ENCODE assay signal across 2 cellular contexts in the genomic region with DNA sequence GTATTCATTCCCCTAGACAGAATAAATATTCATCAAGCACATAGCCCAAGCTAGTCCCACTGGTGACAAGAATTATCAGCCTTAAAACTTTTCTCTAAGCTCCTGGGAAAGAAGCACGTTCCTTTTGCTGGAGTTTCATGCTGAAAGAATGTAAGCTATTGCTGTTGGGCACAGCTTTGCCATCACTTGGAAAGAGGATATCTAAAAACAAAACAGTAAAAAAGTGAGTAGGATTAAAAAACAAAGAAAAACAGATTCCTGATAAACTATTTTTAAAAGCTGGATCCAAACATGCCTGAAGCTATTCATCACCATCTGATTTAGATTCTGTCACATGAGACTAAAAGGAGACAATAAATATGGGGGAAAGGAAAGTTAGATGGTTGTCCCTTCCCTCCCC.
TF ChIP-seq lines count a peak whose summit lies in the region.

No MANE protein-coding gene starts in this region.

TF ChIP-seq in A549, 52 proteins besides CTCF, POLR2A, EP300 and RAD21 (continued from another document):
- TF ChIP-seq, protein P1, sequence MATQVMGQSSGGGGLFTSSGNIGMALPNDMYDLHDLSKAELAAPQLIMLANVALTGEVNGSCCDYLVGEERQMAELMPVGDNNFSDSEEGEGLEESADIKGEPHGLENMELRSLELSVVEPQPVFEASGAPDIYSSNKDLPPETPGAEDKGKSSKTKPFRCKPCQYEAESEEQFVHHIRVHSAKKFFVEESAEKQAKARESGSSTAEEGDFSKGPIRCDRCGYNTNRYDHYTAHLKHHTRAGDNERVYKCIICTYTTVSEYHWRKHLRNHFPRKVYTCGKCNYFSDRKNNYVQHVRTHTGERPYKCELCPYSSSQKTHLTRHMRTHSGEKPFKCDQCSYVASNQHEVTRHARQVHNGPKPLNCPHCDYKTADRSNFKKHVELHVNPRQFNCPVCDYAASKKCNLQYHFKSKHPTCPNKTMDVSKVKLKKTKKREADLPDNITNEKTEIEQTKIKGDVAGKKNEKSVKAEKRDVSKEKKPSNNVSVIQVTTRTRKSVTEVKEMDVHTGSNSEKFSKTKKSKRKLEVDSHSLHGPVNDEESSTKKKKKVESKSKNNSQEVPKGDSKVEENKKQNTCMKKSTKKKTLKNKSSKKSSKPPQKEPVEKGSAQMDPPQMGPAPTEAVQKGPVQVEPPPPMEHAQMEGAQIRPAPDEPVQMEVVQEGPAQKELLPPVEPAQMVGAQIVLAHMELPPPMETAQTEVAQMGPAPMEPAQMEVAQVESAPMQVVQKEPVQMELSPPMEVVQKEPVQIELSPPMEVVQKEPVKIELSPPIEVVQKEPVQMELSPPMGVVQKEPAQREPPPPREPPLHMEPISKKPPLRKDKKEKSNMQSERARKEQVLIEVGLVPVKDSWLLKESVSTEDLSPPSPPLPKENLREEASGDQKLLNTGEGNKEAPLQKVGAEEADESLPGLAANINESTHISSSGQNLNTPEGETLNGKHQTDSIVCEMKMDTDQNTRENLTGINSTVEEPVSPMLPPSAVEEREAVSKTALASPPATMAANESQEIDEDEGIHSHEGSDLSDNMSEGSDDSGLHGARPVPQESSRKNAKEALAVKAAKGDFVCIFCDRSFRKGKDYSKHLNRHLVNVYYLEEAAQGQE (IDR thresholded peaks at IDR 0.05), result no peak
- TF ChIP-seq KDM1A (IDR thresholded peaks at IDR 0.05; ENCODE audit: low read depth) (no peak), CBX2 (IDR thresholded peaks at IDR 0.05; ENCODE audit: borderline replicate concordance, low read depth) (no peak), CBX8 (IDR thresholded peaks at IDR 0.05) (no peak), NFE2L2 (conservative IDR thresholded peaks at IDR 0.05; ENCODE audit: low read length) (no peak), RCOR1 (IDR thresholded peaks at IDR 0.05; ENCODE audit: low read depth, low read length) (no peak), MAFK (IDR thresholded peaks at IDR 0.05; ENCODE audit: partially characterized antibody) (no peak), SREBF2 (IDR thresholded peaks at IDR 0.05) (no peak), SMC3 (IDR thresholded peaks at IDR 0.05) (no peak), BCL3 (IDR thresholded peaks at IDR 0.05) (no peak), EHF (CRISPR knock-in tag; IDR thresholded peaks at IDR 0.05) (no peak), CHD2 (IDR thresholded peaks at IDR 0.05; ENCODE audit: low read length, partially characterized antibody) (no peak)

TF ChIP-seq in WTC11, 78 proteins besides CTCF, POLR2A, EP300 and RAD21 (continued from another document):
- no peak for TF ChIP-seq ARID4B (CRISPR knock-in tag; IDR thresholded peaks at IDR 0.05; ENCODE audit: borderline replicate concordance)
- TF ChIP-seq OVOL2 (CRISPR knock-in tag; IDR thresholded peaks at IDR 0.05; ENCODE audit: borderline replicate concordance), result no peak
- TF ChIP-seq, protein P2, sequence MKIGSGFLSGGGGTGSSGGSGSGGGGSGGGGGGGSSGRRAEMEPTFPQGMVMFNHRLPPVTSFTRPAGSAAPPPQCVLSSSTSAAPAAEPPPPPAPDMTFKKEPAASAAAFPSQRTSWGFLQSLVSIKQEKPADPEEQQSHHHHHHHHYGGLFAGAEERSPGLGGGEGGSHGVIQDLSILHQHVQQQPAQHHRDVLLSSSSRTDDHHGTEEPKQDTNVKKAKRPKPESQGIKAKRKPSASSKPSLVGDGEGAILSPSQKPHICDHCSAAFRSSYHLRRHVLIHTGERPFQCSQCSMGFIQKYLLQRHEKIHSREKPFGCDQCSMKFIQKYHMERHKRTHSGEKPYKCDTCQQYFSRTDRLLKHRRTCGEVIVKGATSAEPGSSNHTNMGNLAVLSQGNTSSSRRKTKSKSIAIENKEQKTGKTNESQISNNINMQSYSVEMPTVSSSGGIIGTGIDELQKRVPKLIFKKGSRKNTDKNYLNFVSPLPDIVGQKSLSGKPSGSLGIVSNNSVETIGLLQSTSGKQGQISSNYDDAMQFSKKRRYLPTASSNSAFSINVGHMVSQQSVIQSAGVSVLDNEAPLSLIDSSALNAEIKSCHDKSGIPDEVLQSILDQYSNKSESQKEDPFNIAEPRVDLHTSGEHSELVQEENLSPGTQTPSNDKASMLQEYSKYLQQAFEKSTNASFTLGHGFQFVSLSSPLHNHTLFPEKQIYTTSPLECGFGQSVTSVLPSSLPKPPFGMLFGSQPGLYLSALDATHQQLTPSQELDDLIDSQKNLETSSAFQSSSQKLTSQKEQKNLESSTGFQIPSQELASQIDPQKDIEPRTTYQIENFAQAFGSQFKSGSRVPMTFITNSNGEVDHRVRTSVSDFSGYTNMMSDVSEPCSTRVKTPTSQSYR (CRISPR knock-in tag; IDR thresholded peaks at IDR 0.05), result no peak
- no peak for TF ChIP-seq ZBTB21 (CRISPR knock-in tag; IDR thresholded peaks at IDR 0.05; ENCODE audit: borderline replicate concordance)
- TF ChIP-seq JUN (CRISPR knock-in tag; IDR thresholded peaks at IDR 0.05), result no peak
- TF ChIP-seq ZNF512 (CRISPR knock-in tag; IDR thresholded peaks at IDR 0.05; ENCODE audit: borderline replicate concordance), result no peak
